8 cellular contexts compared by ENCODE assay signal in the genomic region with DNA sequence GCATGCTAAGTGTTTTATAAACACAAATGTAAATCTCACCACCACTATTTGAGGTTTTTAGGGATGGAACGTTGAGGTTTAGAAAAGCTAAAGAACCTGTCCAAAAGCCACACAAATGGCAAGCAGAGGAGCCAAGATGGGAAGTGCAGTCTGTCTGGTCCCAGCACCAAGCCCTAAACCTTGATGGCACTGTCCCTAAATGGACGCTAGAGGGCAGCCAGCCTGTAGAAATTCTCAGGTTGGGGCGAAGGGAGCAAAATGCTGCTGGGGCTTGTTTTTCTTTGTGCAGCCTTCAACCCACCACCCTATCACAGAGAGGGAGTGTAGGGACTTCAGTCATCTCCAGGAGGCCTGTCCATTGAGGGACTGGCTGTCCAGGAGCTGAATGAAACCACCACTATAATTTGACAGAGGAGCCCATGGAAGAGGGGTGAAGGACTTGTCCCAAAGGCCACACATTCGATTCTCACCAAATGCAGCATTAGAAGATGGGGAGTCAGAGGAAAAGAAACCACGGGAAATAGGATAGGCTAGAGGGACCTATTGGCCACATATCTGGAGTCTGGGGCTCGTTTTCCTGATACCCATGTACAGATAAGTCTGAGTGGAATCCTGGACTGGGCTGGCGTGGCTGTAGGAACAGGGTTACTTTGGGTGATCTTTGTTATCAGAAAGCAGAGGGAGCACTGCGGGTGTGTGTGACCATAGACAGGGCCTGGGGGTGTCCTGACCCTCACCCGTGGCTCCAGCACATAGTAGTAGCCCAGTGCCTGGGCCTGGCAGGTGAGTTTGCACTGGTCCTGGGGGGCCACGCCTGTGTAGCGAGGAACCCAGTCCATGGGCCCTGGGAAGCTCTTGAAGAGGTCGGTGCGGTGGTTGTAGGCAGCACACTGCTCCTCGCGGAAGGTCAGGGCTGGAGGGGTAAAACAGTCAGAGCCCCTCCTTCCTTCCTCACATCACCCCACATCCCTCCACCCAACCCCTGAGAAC. TPM values are rescaled to one million over a fixed set of nuclear protein-coding genes. Genes with fewer than 3 reads are reported as not detected.
DNase-seq lines count a peak whose midpoint lies in the region; ATAC-seq and TF ChIP-seq lines count a peak whose summit lies in the region.

No MANE protein-coding gene starts in this region.

- no peaks in the 10 kb centered on the region for H3K9me3 ChIP-seq in skeletal muscle tissue (ENCODE audit: control insufficient read depth in 3 of 3, low read length in 3 of 3)

- peaks cover 31 to 50% (median 46%) of the 10 kb centered on the region in 3 donors for H3K4me1 ChIP-seq in skeletal muscle tissue (ENCODE audit: control insufficient read depth in 3 of 3, insufficient read depth in 3 of 3, low read length in 3 of 3)

- no peak overlapping the region for H3K4me3 Mint-ChIP-seq in T-helper 2 cell treated with Interferon-gamma antibody and Interleukin-4, amounts not matched to agents 5 μg/mL and 100 μg/mL, for 36 hours

- H3K4me1 Mint-ChIP-seq in T-helper 2 cell treated with Interferon-gamma antibody and Interleukin-4, amounts not matched to agents 5 μg/mL and 100 μg/mL, for 36 hours (ENCODE audit: low read depth): peaks cover 20% of the 10 kb centered on the region

- H3K27me3 ChIP-seq in skeletal muscle tissue (ENCODE audit: control insufficient read depth in 3 of 3, insufficient read depth in 3 of 3, low read length in 3 of 3): no peaks in the 10 kb centered on the region

- DNase-seq in DMS53 treated with DMSO at 0.1 percent for 48 hours (lab: John Stamatoyannopoulos, UW; ENCODE audit: unreplicated experiment) (peak; percentile 65), HEK293T (ENCODE audit: extremely low spot score) (peak; percentile 86), NCI-H187 treated with DMSO at 0.1 percent for 48 hours (lab: John Stamatoyannopoulos, UW) (peak; percentile 59), hepatic stellate cell (ENCODE audit: low spot score) (peak; percentile 84)
- DNase-seq in T-helper 2 cell treated with Interferon-gamma antibody and Interleukin-4, amounts not matched to agents 5 μg/mL and 100 μg/mL, for 36 hours (ENCODE audit: low spot score): peak; percentile 54

- peak overlapping the region in 1 of 3 donors; percentile 40 for H3K9ac ChIP-seq in skeletal muscle tissue (ENCODE audit: low read depth in 1 of 3, low read length in 3 of 3)

- CTCF ChIA-PET in HEK293T (lab: Yijun Ruan, JAX): interaction anchor here (0.5 to 2.2 kb wide), 6 partner anchors 9 to 181 kb away, joined by 3 to 9 read pairs (median 4); a partner anchor contains a TSS

- peak overlapping the region; percentile 26 for H3K27ac ChIP-seq in angular gyrus (ENCODE audit: low read depth, low read length)
- peak overlapping the region; percentile 9 for H3K27ac ChIP-seq in skeletal muscle tissue (ENCODE audit: low read depth, low read length)

- POLR2A ChIA-PET in HEK293T (lab: Yijun Ruan, JAX): interaction anchor here (2.4 kb wide), 1 partner anchor 10 kb away, joined by 13 read pairs; a partner anchor contains a TSS

- H3K36me3 Mint-ChIP-seq in T-helper 2 cell treated with Interferon-gamma antibody and Interleukin-4, amounts not matched to agents 5 μg/mL and 100 μg/mL, for 36 hours (ENCODE audit: low read depth): no peaks in the 10 kb centered on the region

- ATAC-seq in HG03095 (IDR thresholded peaks at IDR 0.05; ENCODE audit: unreplicated experiment): no peak

- H3K9me3 Mint-ChIP-seq in T-helper 2 cell treated with Interferon-gamma antibody and Interleukin-4, amounts not matched to agents 5 μg/mL and 100 μg/mL, for 36 hours: no peaks in the 10 kb centered on the region

- peaks cover 0 to 8% (median 3%) of the 10 kb centered on the region in 3 donors for H3K36me3 ChIP-seq in skeletal muscle tissue (ENCODE audit: control insufficient read depth in 3 of 3, insufficient read depth in 3 of 3, low read length in 3 of 3)

- H3K4me3 ChIP-seq in skeletal muscle tissue (ENCODE audit: low read length in 3 of 3): no peak overlapping the region

- H3K27ac Mint-ChIP-seq in T-helper 2 cell treated with Interferon-gamma antibody and Interleukin-4, amounts not matched to agents 5 μg/mL and 100 μg/mL, for 36 hours: peak overlapping the region; percentile 83

- H3K27me3 Mint-ChIP-seq in T-helper 2 cell treated with Interferon-gamma antibody and Interleukin-4, amounts not matched to agents 5 μg/mL and 100 μg/mL, for 36 hours (ENCODE audit: low read depth): no peaks in the 10 kb centered on the region

TF ChIP-seq in HEK293T, 16 proteins besides CTCF, POLR2A, EP300 and RAD21:
- no peak for TF ChIP-seq ARNT (IDR thresholded peaks at IDR 0.05)
- no peak for TF ChIP-seq BHLHE40 (IDR thresholded peaks at IDR 0.05; ENCODE audit: borderline replicate concordance)
- no peak for TF ChIP-seq L3MBTL2 (conservative IDR thresholded peaks at IDR 0.05)
TF ChIP-seq in HEK293T: peak in this region for 0.

RNA-seq across cellular contexts. Expression of a gene that starts 6.1 kb away (rescaled TPM):
- 4.7 TPM for total RNA-seq in skeletal muscle tissue

RNA-seq across cellular contexts. Expression of a gene that starts 9.4 kb away (rescaled TPM):
- 147 TPM for total RNA-seq in skeletal muscle tissue

RNA-seq across cellular contexts. Expression of a gene that starts 15.5 kb away (rescaled TPM):
- 11.0 TPM for total RNA-seq in skeletal muscle tissue

RNA-seq across cellular contexts. Expression of a gene that starts 22.3 kb away (rescaled TPM):
- total RNA-seq in skeletal muscle tissue: 16.2 TPM

RNA-seq across cellular contexts. Expression of a gene that starts 26.5 kb away (rescaled TPM):
- 13.6 TPM for total RNA-seq in skeletal muscle tissue
